In the genomic region with DNA sequence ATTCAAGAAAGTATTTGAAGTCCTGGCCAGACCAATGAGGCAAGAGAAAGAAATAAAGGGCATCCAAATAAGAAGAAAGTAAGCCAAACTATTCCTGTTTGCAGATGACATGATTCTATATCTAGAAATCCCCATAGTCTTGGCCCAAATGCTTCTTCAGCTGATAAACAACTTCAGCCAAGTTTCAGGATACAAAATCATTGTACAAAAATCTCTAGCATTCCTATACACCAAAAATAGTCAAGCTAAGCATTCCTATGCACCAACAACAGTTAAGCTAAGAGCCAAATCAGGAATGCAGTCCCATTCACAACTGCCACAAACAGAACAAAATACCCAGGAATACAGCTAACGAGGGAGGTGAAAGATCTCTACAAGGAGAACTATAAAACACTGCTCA, we compare ENCODE assay signal across 28 cellular contexts.
"Had no signal": no experiment of that assay in that cellular context is flagged by ENCODE, and none has a peak within 500 bp of the region (broad histone marks: within the 10 kb centered on the region; RNA-seq: fewer than 3 reads in every experiment).

No MANE protein-coding gene starts in this region.

- H3K27ac ChIP-seq: KMS-11, SK-N-MC had no signal

- H3K4me1 Mint-ChIP-seq: activated B cell treated with CpG ODN at 0.5 μM for 24 hours; activated CD4-positive, alpha-beta T cell treated with anti-CD3 and anti-CD28 coated beads, Interleukin-2, amount 10 ng/mL, durations not matched to agents 24 days and 14 days; activated CD8-positive, alpha-beta memory T cell treated with anti-CD3 and anti-CD28 coated beads, Interleukin-2, amount 10 ng/mL, durations not matched to agents 7 days and 5 days; activated naive CD4-positive, alpha-beta T cell treated with anti-CD3 and anti-CD28 coated beads, Interleukin-2, amount 50 U/mL, for 24 hours; T-cell had no signal

- H3K4me3 ChIP-seq: SK-N-MC had no signal

- H3K4me3 Mint-ChIP-seq: activated B cell treated with CpG ODN at 0.5 μM for 24 hours; activated CD4-positive, alpha-beta T cell treated with anti-CD3 and anti-CD28 coated beads, Interleukin-2, amount 10 ng/mL, durations not matched to agents 24 days and 14 days; activated CD8-positive, alpha-beta memory T cell treated with anti-CD3 and anti-CD28 coated beads, Interleukin-2, amount 10 ng/mL, durations not matched to agents 7 days and 5 days; activated naive CD4-positive, alpha-beta T cell treated with anti-CD3 and anti-CD28 coated beads, Interleukin-2, amount 50 U/mL, for 24 hours; activated T-cell treated with anti-CD3 and anti-CD28 coated beads, Interleukin-2, amount 50 U/mL, for 24 hours; activated T-helper 1 cell treated with anti-CD3 and anti-CD28 coated beads, Interleukin-12 subunit alpha, Interleukin-12 subunit beta, Interleukin-2, Interleukin-4 antibody, amounts not matched to agents 30 ng/mL and 10 ng/mL and 1 ng/mL, durations not matched to agents 14 hours and 24 hours and 36 hours; T-cell had no signal

- H3K36me3 Mint-ChIP-seq: activated CD8-positive, alpha-beta memory T cell treated with anti-CD3 and anti-CD28 coated beads, Interleukin-2, amount 10 ng/mL, durations not matched to agents 7 days and 5 days had no signal

- DNase-seq: activated B cell treated with CpG ODN at 0.5 μM for 24 hours; activated CD4-positive, alpha-beta T cell treated with anti-CD3 and anti-CD28 coated beads for 1 hour; activated CD4-positive, alpha-beta T cell treated with anti-CD3 and anti-CD28 coated beads, Interleukin-2, amount 10 ng/mL, durations not matched to agents 24 days and 14 days; activated CD4-positive, alpha-beta T cell treated with anti-CD3 and anti-CD28 coated beads, Interleukin-2, amount 50 U/mL, for 48 hours; activated CD8-positive, alpha-beta memory T cell treated with anti-CD3 and anti-CD28 coated beads, Interleukin-2, amount 10 ng/mL, durations not matched to agents 7 days and 5 days; activated effector memory CD4-positive, alpha-beta T cell treated with Interleukin-2 at 50 U/mL for 16 hours; activated naive CD4-positive, alpha-beta T cell; activated T-cell treated with anti-CD3 and anti-CD28 coated beads, Interleukin-2, amount 50 U/mL, for 24 hours; amygdala; central memory CD4-positive, alpha-beta T cell; MV-4-11; NCI-H1092 treated with DMSO at 0.1 percent for 48 hours; NCI-H1417 treated with DMSO at 0.1 percent for 48 hours; NCI-H1694; NCI-H2029; NCI-H2107; NCI-H2171 treated with DMSO at 0.1 percent for 48 hours; NCI-H226; NCI-H526; NCI-H774; RPMI8226; T-cell; T-helper 2 cell; T1000 had no signal

- H3K27ac Mint-ChIP-seq: activated B cell treated with CpG ODN at 0.5 μM for 24 hours; activated CD4-positive, alpha-beta T cell treated with anti-CD3 and anti-CD28 coated beads, Interleukin-2, amount 10 ng/mL, durations not matched to agents 24 days and 14 days; activated CD8-positive, alpha-beta memory T cell treated with anti-CD3 and anti-CD28 coated beads, Interleukin-2, amount 10 ng/mL, durations not matched to agents 7 days and 5 days; activated naive CD4-positive, alpha-beta T cell treated with anti-CD3 and anti-CD28 coated beads, Interleukin-2, amount 50 U/mL, for 24 hours; activated T-cell treated with anti-CD3 and anti-CD28 coated beads, Interleukin-2, amount 50 U/mL, for 24 hours; activated T-helper 1 cell treated with anti-CD3 and anti-CD28 coated beads, Interleukin-12 subunit alpha, Interleukin-12 subunit beta, Interleukin-2, Interleukin-4 antibody, amounts not matched to agents 30 ng/mL and 10 ng/mL and 1 ng/mL, durations not matched to agents 14 hours and 24 hours and 36 hours; T-cell had no signal

- H3K9ac ChIP-seq: KMS-11 had no signal

- H3K4me2 ChIP-seq: KMS-11 had no signal
